In the genomic region with DNA sequence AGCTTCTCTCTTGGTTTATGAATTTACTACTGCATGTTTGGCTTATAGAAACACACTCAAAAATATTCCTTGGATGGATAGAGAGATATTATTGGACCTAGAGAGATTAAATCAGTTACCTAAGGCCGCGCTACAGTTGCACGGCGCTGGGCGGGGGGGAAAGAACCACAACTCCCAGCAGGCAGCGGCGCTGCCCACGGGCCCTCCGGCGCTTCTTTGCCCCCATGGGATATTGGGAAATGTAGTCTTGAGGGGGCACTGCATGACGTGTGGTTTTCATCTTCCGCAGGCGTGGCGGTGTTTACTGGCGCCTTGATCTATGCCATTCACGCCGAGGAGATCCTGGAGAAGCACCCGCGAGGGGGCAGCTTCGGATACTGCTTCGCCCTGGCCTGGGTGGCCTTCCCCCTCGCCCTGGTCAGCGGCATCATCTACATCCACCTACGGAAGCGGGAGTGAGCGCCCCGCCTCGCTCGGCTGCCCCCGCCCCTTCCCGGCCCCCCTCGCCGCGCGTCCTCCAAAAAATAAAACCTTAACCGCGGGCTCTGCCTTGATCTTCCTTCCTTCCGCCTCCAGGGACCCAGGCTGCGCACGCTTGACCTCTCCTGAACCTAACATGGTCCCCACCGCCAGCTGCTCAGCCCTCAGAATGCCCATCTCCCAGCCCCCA, we compare ENCODE assay signal across 8 cellular contexts. TPM values are rescaled to one million over a fixed set of nuclear protein-coding genes. Genes with fewer than 3 reads are reported as not detected.
DNase-seq lines count a peak whose midpoint lies in the region; ATAC-seq and TF ChIP-seq lines count a peak whose summit lies in the region.

No MANE protein-coding gene starts in this region.

- H3K36me3 Mint-ChIP-seq in activated naive CD4-positive, alpha-beta T cell treated with anti-CD3 and anti-CD28 coated beads, Interleukin-2, amount 50 U/mL, for 72 hours, result peaks cover 5 to 59% of the 10 kb centered on the region in 2 donors

- TF ChIP-seq CTCF in MM.1S (IDR thresholded peaks at IDR 0.05; ENCODE audit: low read length) (peak; percentile 18), SK-N-SH (IDR thresholded peaks at IDR 0.05) (peak; percentile 17), foreskin fibroblast (IDR thresholded peaks at IDR 0.05; ENCODE audit: low read depth, low read length) (no peak)

- H3K9me2 ChIP-seq in MM.1S (replicated peaks; ENCODE audit: insufficient read depth, low read length) (no peaks in the 10 kb centered on the region), SK-N-SH (no peaks in the 10 kb centered on the region)

- H3K36me3 ChIP-seq in MM.1S (replicated peaks; ENCODE audit: insufficient read depth, low read length), result no peaks in the 10 kb centered on the region
- peaks cover 0 to 19% of the 10 kb centered on the region in 2 experiments for H3K36me3 ChIP-seq in SK-N-SH (replicated peaks in 1 of 2; ENCODE audit: control insufficient read depth in 1 of 2, insufficient read depth in 2 of 2, low read length in 1 of 2)

- no peaks in the 10 kb centered on the region for H4K20me1 ChIP-seq in MM.1S (ENCODE audit: insufficient read depth, low read length)
- peaks cover 15% of the 10 kb centered on the region for H4K20me1 ChIP-seq in SK-N-SH (ENCODE audit: insufficient read depth)

- ATAC-seq in GM18907 (IDR thresholded peaks at IDR 0.05; ENCODE audit: unreplicated experiment) (peak; percentile 35), right cardiac atrium (peak; percentile 15 to 37)
- ATAC-seq in activated naive CD4-positive, alpha-beta T cell treated with anti-CD3 and anti-CD28 coated beads, Interleukin-2, amount 50 U/mL, for 72 hours, result peak; percentile 4 to 50

- peak; percentile 40; the same call in 1 of the 2 replicates for TF ChIP-seq RAD21 in SK-N-SH (IDR thresholded peaks at IDR 0.05; ENCODE audit: low read length)

- peaks cover 37% of the 10 kb centered on the region for H3F3A ChIP-seq in MM.1S (ENCODE audit: insufficient read depth, low read length)
- peaks cover 70% of the 10 kb centered on the region for H3F3A ChIP-seq in SK-N-SH (replicated peaks; ENCODE audit: insufficient read depth)

- H3K27ac ChIP-seq in MM.1S (ENCODE audit: low read length) (peak overlapping the region; percentile 81), SK-N-SH (ENCODE audit: low read depth in 2 of 2, low read length in 1 of 2) (peak overlapping the region; percentile 61 to 82), right cardiac atrium (ENCODE audit: low read length) (peak overlapping the region; percentile 91)

- CTCF ChIA-PET in SK-N-SH (lab: Yijun Ruan, JAX), result interaction anchor here (0.6 to 2.2 kb wide), 10 partner anchors 11 to 278 kb away, joined by 3 to 6 read pairs (median 3); a partner anchor contains a TSS

- H3K4me1 ChIP-seq in MM.1S (ENCODE audit: low read length) (peaks cover 24% of the 10 kb centered on the region; the same call in 1 of the 2 replicates), SK-N-SH (ENCODE audit: control insufficient read depth in 1 of 2, insufficient read depth in 2 of 2, low read depth in 1 of 2, low read length in 1 of 2) (peaks cover 17 to 26% of the 10 kb centered on the region in 2 experiments; a peak in 3 of 4 replicates), right cardiac atrium (ENCODE audit: control insufficient read depth, insufficient read depth, low read length) (no peaks in the 10 kb centered on the region)

- H3K9ac ChIP-seq in MM.1S (ENCODE audit: low read length), result peak overlapping the region; percentile 66
- H3K9ac ChIP-seq in SK-N-SH, result peak overlapping the region; percentile 67

- TF ChIP-seq EP300 in SK-N-SH (IDR thresholded peaks at IDR 0.05; ENCODE audit: borderline replicate concordance in 1 of 2, low read depth in 1 of 2, low read length in 1 of 2), result no peak

- peak overlapping the region; percentile 73 for H2AFZ ChIP-seq in MM.1S (ENCODE audit: low read length)
- peak overlapping the region; percentile 63; the same call in 1 of the 2 replicates for H2AFZ ChIP-seq in SK-N-SH (ENCODE audit: low read depth)

- peak overlapping the region; percentile 95 for H3K4me2 ChIP-seq in MM.1S (ENCODE audit: low read depth, low read length)
- peak overlapping the region; percentile 68 for H3K4me2 ChIP-seq in SK-N-SH

- WGBS in SK-N-SH (ENCODE audit: low lambda C conversion rate), result 47% methylated on average over 32 of the region's 41 CpGs
- 35% methylated on average over 41 of the region's 41 CpGs for WGBS in right cardiac atrium

- H3K4me3 ChIP-seq in MM.1S (ENCODE audit: low read length) (peak overlapping the region; percentile 54), SK-N-SH (ENCODE audit: low read depth in 2 of 2, low read length in 1 of 2) (peak overlapping the region; percentile 47 to 55), right cardiac atrium (ENCODE audit: low read length) (peak overlapping the region; percentile 64), foreskin fibroblast (ENCODE audit: low read depth in 1 of 2, low read length in 2 of 2) (no peak overlapping the region)

- intact Hi-C loops in right cardiac atrium (cut with DNase I), result no loop called here

- H3K9me3 ChIP-seq in MM.1S (replicated peaks; ENCODE audit: insufficient read depth, low read length) (no peaks in the 10 kb centered on the region), SK-N-SH (no peaks in the 10 kb centered on the region), right cardiac atrium (ENCODE audit: control insufficient read depth, low read length) (no peaks in the 10 kb centered on the region)

- POLR2A ChIA-PET in SK-N-SH (lab: Yijun Ruan, JAX), result interaction anchor here (1.0 to 1.8 kb wide), 2 partner anchors 9 to 36 kb away, joined by 4 to 8 read pairs; a partner anchor contains a TSS

- no peaks in the 10 kb centered on the region for H3K27me3 ChIP-seq in MM.1S (replicated peaks; ENCODE audit: insufficient read depth, low read length)
- no peaks in the 10 kb centered on the region for H3K27me3 ChIP-seq in SK-N-SH (ENCODE audit: insufficient read depth)
- no peaks in the 10 kb centered on the region for H3K27me3 ChIP-seq in right cardiac atrium (ENCODE audit: control insufficient read depth, insufficient read depth)

- peak overlapping the region; percentile 84 to 98 for H3K27ac Mint-ChIP-seq in activated naive CD4-positive, alpha-beta T cell treated with anti-CD3 and anti-CD28 coated beads, Interleukin-2, amount 50 U/mL, for 72 hours

- H3K9me3 Mint-ChIP-seq in activated naive CD4-positive, alpha-beta T cell treated with anti-CD3 and anti-CD28 coated beads, Interleukin-2, amount 50 U/mL, for 72 hours, result no peaks in the 10 kb centered on the region

- 0 out of 2 replicates have a peak, but pooled peaks cover 2% of the 10 kb centered on the region for H3K79me2 ChIP-seq in MM.1S (ENCODE audit: low read length)
- H3K79me2 ChIP-seq in SK-N-SH (ENCODE audit: insufficient read depth), result peaks cover 45% of the 10 kb centered on the region

- DNase-seq in MM.1S, result peak; percentile 96
- peak; percentile 91 for DNase-seq in SK-N-SH
- peak; percentile 74 to 79 for DNase-seq in activated naive CD4-positive, alpha-beta T cell treated with anti-CD3 and anti-CD28 coated beads, Interleukin-2, amount 50 U/mL, for 72 hours (ENCODE audit: low spot score in 2 of 2)
- peak; percentile 47 to 86 (median 85) for DNase-seq in right cardiac atrium
- DNase-seq in retina, result peak; percentile 92
- DNase-seq in epidermal melanocyte (ENCODE audit: insufficient read length, low spot score), result no peak
- no peak for DNase-seq in foreskin fibroblast

TF ChIP-seq in SK-N-SH, 30 proteins besides CTCF, POLR2A, EP300 and RAD21 (continues in another document):
- TF ChIP-seq SIN3A (IDR thresholded peaks at IDR 0.05; ENCODE audit: borderline replicate concordance, low read depth, low read length) (peak; percentile 38; the same call in 1 of the 2 replicates), TAF1 (IDR thresholded peaks at IDR 0.05; ENCODE audit: borderline replicate concordance, low read depth, low read length) (peak; percentile 50; the same call in 1 of the 2 replicates), JUND (IDR thresholded peaks at IDR 0.05) (no peak), TCF12 (IDR thresholded peaks at IDR 0.05) (no peak)
- TF ChIP-seq, protein P1, sequence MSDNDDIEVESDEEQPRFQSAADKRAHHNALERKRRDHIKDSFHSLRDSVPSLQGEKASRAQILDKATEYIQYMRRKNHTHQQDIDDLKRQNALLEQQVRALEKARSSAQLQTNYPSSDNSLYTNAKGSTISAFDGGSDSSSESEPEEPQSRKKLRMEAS (IDR thresholded peaks at IDR 0.05; ENCODE audit: low read depth), result no peak

RNA-seq across cellular contexts. Expression of a gene that starts 4.8 kb away (rescaled TPM):
- polyA plus RNA-seq in SK-N-SH (2012; rRNA removed) (263 and 277 TPM in 2 replicates), right cardiac atrium (66.7 TPM)
- 125 and 190 TPM in 2 replicates for polyA plus RNA-seq in SK-N-SH (2012; cell fraction: cytosol; rRNA removed)
- 110 and 159 TPM in 2 replicates for polyA plus RNA-seq in SK-N-SH (2012; cell fraction: nucleus; rRNA removed)
- 100 to 1,000 TPM in 1 of 2 donors, 10 to 100 TPM in 1; 55.4 to 211 TPM for total RNA-seq in activated naive CD4-positive, alpha-beta T cell treated with anti-CD3 and anti-CD28 coated beads, Interleukin-2, amount 50 U/mL, for 72 hours
- 100 to 1,000 TPM in 1 of 4 donors, 10 to 100 TPM in 3; 58.0 to 114 (median 80.0) TPM for total RNA-seq in right cardiac atrium

RNA-seq across cellular contexts. Expression of a gene that starts 33.6 kb away (rescaled TPM):
- polyA plus RNA-seq in SK-N-SH (2012; rRNA removed) (20.2 and 21.9 TPM in 2 replicates), right cardiac atrium (35.0 TPM)
- 7.0 and 10.2 TPM in 2 replicates for polyA plus RNA-seq in SK-N-SH (2012; cell fraction: cytosol; rRNA removed)
- polyA plus RNA-seq in SK-N-SH (2012; cell fraction: nucleus; rRNA removed), result 77.5 and 81.7 TPM in 2 replicates
- total RNA-seq in activated naive CD4-positive, alpha-beta T cell treated with anti-CD3 and anti-CD28 coated beads, Interleukin-2, amount 50 U/mL, for 72 hours, result 10 to 100 TPM; 24.1 to 48.1 TPM
- 10 to 100 TPM; 35.0 to 56.7 (median 47.5) TPM for total RNA-seq in right cardiac atrium

RNA-seq across cellular contexts. Expression of a gene that starts 34.0 kb away (rescaled TPM):
- polyA plus RNA-seq in SK-N-SH (2012; rRNA removed), result 0.08 TPM in 1 of 2 replicates, not detected in the other
- 0.03 TPM in 1 of 2 replicates, not detected in the other for polyA plus RNA-seq in SK-N-SH (2012; cell fraction: cytosol; rRNA removed)
- polyA plus RNA-seq in SK-N-SH (2012; cell fraction: nucleus; rRNA removed), result not detected in 2 replicates
- under 1 TPM in 1 of 2 donors, not detected in 1; 0.41 TPM for total RNA-seq in activated naive CD4-positive, alpha-beta T cell treated with anti-CD3 and anti-CD28 coated beads, Interleukin-2, amount 50 U/mL, for 72 hours
- total RNA-seq in right cardiac atrium, result not detected
- not detected for polyA plus RNA-seq in right cardiac atrium

Comparison
In these comparisons a context has a peak if more than half of its experiments do, and no peak if none do; other contexts are left out.
1. DNase-seq: peak in MM.1S (single experiment), SK-N-SH (single experiment), activated naive CD4-positive, alpha-beta T cell treated with anti-CD3 and anti-CD28 coated beads, Interleukin-2, amount 50 U/mL, for 72 hours (2 of 2), right cardiac atrium (3 of 3) and retina (single experiment); none in epidermal melanocyte (single experiment) and foreskin fibroblast (0 of 2).
2. H3K4me3 ChIP-seq: peak in MM.1S (single experiment), SK-N-SH (2 of 2) and right cardiac atrium (single experiment); none in foreskin fibroblast (0 of 2).
3. Peak in every context shown above with its lines, with median percentiles within 50 percentile points of each other: ATAC-seq and H3K27ac ChIP-seq.